37 cellular contexts compared by ENCODE assay signal in the genomic region with DNA sequence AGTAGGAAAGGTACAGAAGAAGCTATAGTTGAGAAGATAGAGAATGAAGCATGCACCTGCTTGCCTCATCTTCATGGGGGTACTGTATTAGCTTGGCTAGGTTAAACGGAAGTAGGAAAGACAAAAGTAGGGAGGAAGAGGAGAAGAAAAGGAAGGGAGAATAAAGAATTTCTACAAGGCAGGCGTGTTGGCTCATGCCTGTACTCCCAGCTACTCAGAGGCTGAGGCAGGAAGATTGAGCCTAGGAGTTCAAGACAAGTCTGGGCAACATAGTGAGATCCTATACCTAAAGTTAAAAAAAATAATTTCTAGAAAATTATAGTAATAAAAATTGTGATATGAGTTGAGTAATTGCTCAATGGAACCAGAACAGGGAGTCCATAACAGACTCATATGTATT.
"Had no signal": no experiment of that assay in that cellular context is flagged by ENCODE, and none has a peak within 500 bp of the region (broad histone marks: within the 10 kb centered on the region; RNA-seq: fewer than 3 reads in every experiment).

No MANE protein-coding gene starts in this region.

- H3K27ac ChIP-seq: ascending aorta, cardiac muscle cell, VCaP had no signal

- H3K27me3 Mint-ChIP-seq: activated B cell treated with CpG ODN at 0.5 μM for 24 hours; activated CD4-positive, alpha-beta memory T cell treated with anti-CD3 and anti-CD28 coated beads for 36 hours; activated CD4-positive, alpha-beta T cell treated with anti-CD3 and anti-CD28 coated beads, Interleukin-2, amount 10 ng/mL, durations not matched to agents 24 days and 14 days; activated CD8-positive, alpha-beta memory T cell treated with anti-CD3 and anti-CD28 coated beads, Interleukin-2, amount 10 ng/mL, durations not matched to agents 7 days and 5 days; activated naive CD8-positive, alpha-beta T cell; activated T-cell treated with anti-CD3 and anti-CD28 coated beads, Interleukin-2, amount 50 U/mL, for 24 hours; brain had no signal

- DNase-seq: activated B cell treated with CpG ODN at 0.5 μM for 24 hours; activated CD4-positive, alpha-beta memory T cell treated with anti-CD3 and anti-CD28 coated beads for 36 hours; activated CD4-positive, alpha-beta T cell treated with anti-CD3 and anti-CD28 coated beads for 4 hours; activated CD4-positive, alpha-beta T cell treated with anti-CD3 and anti-CD28 coated beads, Interleukin-2, amount 10 ng/mL, durations not matched to agents 24 days and 14 days; activated CD4-positive, alpha-beta T cell treated with anti-CD3 and anti-CD28 coated beads, Interleukin-2, amount 50 U/mL, for 1 hour; activated CD4-positive, alpha-beta T cell treated with anti-CD3 and anti-CD28 coated beads, Interleukin-2, amount 50 U/mL, for 4 hours; activated CD4-positive, CD25-positive, alpha-beta regulatory T cell treated with anti-CD3 and anti-CD28 coated beads, Interleukin-2, amount 50 U/mL, for 72 hours; activated CD8-positive, alpha-beta memory T cell treated with anti-CD3 and anti-CD28 coated beads for 24 hours; activated CD8-positive, alpha-beta memory T cell treated with anti-CD3 and anti-CD28 coated beads, Interleukin-2, amount 10 ng/mL, durations not matched to agents 7 days and 5 days; activated CD8-positive, alpha-beta memory T cell treated with anti-CD3 and anti-CD28 coated beads, Interleukin-2, amount 50 U/mL, for 48 hours; activated CD8-positive, alpha-beta T cell treated with anti-CD3 and anti-CD28 coated beads, Interleukin-2, amount 10 ng/mL, durations not matched to agents 7 days and 5 days; activated effector memory CD4-positive, alpha-beta T cell treated with Interleukin-2 at 50 U/mL for 16 hours; activated gamma-delta T cell; activated naive CD4-positive, alpha-beta T cell treated with anti-CD3 and anti-CD28 coated beads, Interleukin-2, amount 10 ng/mL, durations not matched to agents 7 days and 5 days; activated naive CD4-positive, alpha-beta T cell treated with Interleukin-2 at 50 U/mL for 16 hours; activated naive CD8-positive, alpha-beta T cell treated with anti-CD3 and anti-CD28 coated beads, Interleukin-2, amount 10 ng/mL, durations not matched to agents 7 days and 5 days; activated naive CD8-positive, alpha-beta T cell treated with anti-CD3 and anti-CD28 coated beads, Interleukin-2, amount 50 U/mL, for 24 hours; activated T-cell treated with anti-CD3 and anti-CD28 coated beads, Interleukin-2, amount 50 U/mL, for 24 hours; activated T-cell treated with anti-CD3 and anti-CD28 coated beads, Interleukin-2, amount 50 U/mL, for 48 hours; amygdala; anterior cingulate cortex; caudate nucleus; cerebellar nuclear complex; T-helper 1 cell; T-helper 2 cell; T-helper 9 cell had no signal

- H3K36me3 ChIP-seq: ascending aorta, cardiac muscle cell had no signal

- H3K27me3 ChIP-seq: ascending aorta, cardiac muscle cell had no signal

- H3K4me3 Mint-ChIP-seq: activated B cell treated with CpG ODN at 0.5 μM for 24 hours; activated CD4-positive, alpha-beta memory T cell treated with anti-CD3 and anti-CD28 coated beads for 36 hours; activated CD4-positive, alpha-beta T cell treated with anti-CD3 and anti-CD28 coated beads, Interleukin-2, amount 10 ng/mL, durations not matched to agents 24 days and 14 days; activated CD8-positive, alpha-beta memory T cell treated with anti-CD3 and anti-CD28 coated beads, Interleukin-2, amount 10 ng/mL, durations not matched to agents 7 days and 5 days; activated CD8-positive, alpha-beta T cell treated with anti-CD3 and anti-CD28 coated beads, Interleukin-2, amount 10 ng/mL, durations not matched to agents 7 days and 5 days; activated naive CD4-positive, alpha-beta T cell treated with anti-CD3 and anti-CD28 coated beads, Interleukin-2, amount 10 ng/mL, durations not matched to agents 7 days and 5 days; activated naive CD4-positive, alpha-beta T cell treated with anti-CD3 and anti-CD28 coated beads, Interleukin-2, amount 50 U/mL, for 24 hours; activated naive CD8-positive, alpha-beta T cell; activated naive CD8-positive, alpha-beta T cell treated with anti-CD3 and anti-CD28 coated beads, Interleukin-2, amount 10 ng/mL, durations not matched to agents 7 days and 5 days; activated naive CD8-positive, alpha-beta T cell treated with anti-CD3 and anti-CD28 coated beads, Interleukin-2, amount 50 U/mL, for 24 hours; activated T-cell treated with anti-CD3 and anti-CD28 coated beads, Interleukin-2, amount 50 U/mL, for 24 hours; brain; central memory CD8-positive, alpha-beta T cell; T-helper 1 cell treated with Interleukin-12 subunit alpha and Interleukin-12 subunit beta and Interleukin-4 antibody, amounts not matched to agents 30 μg/mL and 1 μg/mL, for 36 hours; T-helper 2 cell treated with Interferon-gamma antibody and Interleukin-4, amounts not matched to agents 5 μg/mL and 100 μg/mL, for 36 hours had no signal

- H3K9me3 ChIP-seq: ascending aorta had no signal

- H3K4me1 ChIP-seq: ascending aorta had no signal

- ATAC-seq: activated CD8-positive, alpha-beta memory T cell treated with anti-CD3 and anti-CD28 coated beads, Interleukin-2, amount 10 ng/mL, durations not matched to agents 7 days and 5 days; activated CD8-positive, alpha-beta T cell treated with anti-CD3 and anti-CD28 coated beads, Interleukin-2, amount 10 ng/mL, durations not matched to agents 7 days and 5 days; activated naive CD8-positive, alpha-beta T cell treated with anti-CD3 and anti-CD28 coated beads, Interleukin-2, amount 50 U/mL, for 24 hours had no signal

- H3K36me3 Mint-ChIP-seq: activated naive CD4-positive, alpha-beta T cell treated with anti-CD3 and anti-CD28 coated beads, Interleukin-2, amount 10 ng/mL, durations not matched to agents 7 days and 5 days; activated naive CD8-positive, alpha-beta T cell treated with anti-CD3 and anti-CD28 coated beads, Interleukin-2, amount 10 ng/mL, durations not matched to agents 7 days and 5 days; brain had no signal

- FAIRE-seq: TTC549 had no signal

- H3K27ac Mint-ChIP-seq: activated B cell treated with CpG ODN at 0.5 μM for 24 hours; activated CD4-positive, alpha-beta memory T cell treated with anti-CD3 and anti-CD28 coated beads for 36 hours; activated CD4-positive, alpha-beta T cell treated with anti-CD3 and anti-CD28 coated beads, Interleukin-2, amount 10 ng/mL, durations not matched to agents 24 days and 14 days; activated CD8-positive, alpha-beta memory T cell treated with anti-CD3 and anti-CD28 coated beads, Interleukin-2, amount 10 ng/mL, durations not matched to agents 7 days and 5 days; activated CD8-positive, alpha-beta T cell treated with anti-CD3 and anti-CD28 coated beads, Interleukin-2, amount 10 ng/mL, durations not matched to agents 7 days and 5 days; activated naive CD4-positive, alpha-beta T cell treated with anti-CD3 and anti-CD28 coated beads, Interleukin-2, amount 10 ng/mL, durations not matched to agents 7 days and 5 days; activated naive CD4-positive, alpha-beta T cell treated with anti-CD3 and anti-CD28 coated beads, Interleukin-2, amount 50 U/mL, for 24 hours; activated naive CD8-positive, alpha-beta T cell; activated naive CD8-positive, alpha-beta T cell treated with anti-CD3 and anti-CD28 coated beads, Interleukin-2, amount 10 ng/mL, durations not matched to agents 7 days and 5 days; activated naive CD8-positive, alpha-beta T cell treated with anti-CD3 and anti-CD28 coated beads, Interleukin-2, amount 50 U/mL, for 24 hours; activated T-cell treated with anti-CD3 and anti-CD28 coated beads, Interleukin-2, amount 50 U/mL, for 24 hours; activated T-helper 2 cell treated with anti-CD3 and anti-CD28 coated beads, Interferon-gamma antibody, Interleukin-2, Interleukin-4, amounts not matched to agents 10 μg/mL and 5 μg/mL and 100 μg/mL, durations not matched to agents 14 hours and 24 hours and 36 hours; brain; T-helper 1 cell treated with Interleukin-12 subunit alpha and Interleukin-12 subunit beta and Interleukin-4 antibody, amounts not matched to agents 30 μg/mL and 1 μg/mL, for 36 hours; T-helper 2 cell treated with Interferon-gamma antibody and Interleukin-4, amounts not matched to agents 5 μg/mL and 100 μg/mL, for 36 hours had no signal

- H3K4me1 Mint-ChIP-seq: activated B cell treated with CpG ODN at 0.5 μM for 24 hours; activated CD4-positive, alpha-beta T cell treated with anti-CD3 and anti-CD28 coated beads, Interleukin-2, amount 10 ng/mL, durations not matched to agents 24 days and 14 days; activated CD8-positive, alpha-beta memory T cell treated with anti-CD3 and anti-CD28 coated beads, Interleukin-2, amount 10 ng/mL, durations not matched to agents 7 days and 5 days; activated naive CD4-positive, alpha-beta T cell treated with anti-CD3 and anti-CD28 coated beads, Interleukin-2, amount 10 ng/mL, durations not matched to agents 7 days and 5 days; activated naive CD4-positive, alpha-beta T cell treated with anti-CD3 and anti-CD28 coated beads, Interleukin-2, amount 50 U/mL, for 24 hours; activated naive CD8-positive, alpha-beta T cell treated with anti-CD3 and anti-CD28 coated beads, Interleukin-2, amount 10 ng/mL, durations not matched to agents 7 days and 5 days; activated naive CD8-positive, alpha-beta T cell treated with anti-CD3 and anti-CD28 coated beads, Interleukin-2, amount 50 U/mL, for 24 hours; brain; central memory CD8-positive, alpha-beta T cell had no signal

- H3K4me3 ChIP-seq: ascending aorta, cardiac muscle cell had no signal
